Comparison of ENCODE assay signal across 8 cellular contexts in genomic region chr11:128831781-128832497, GRCh38. TPM values are rescaled to one million over a fixed set of nuclear protein-coding genes. Genes with fewer than 3 reads are reported as not detected.
DNase-seq lines count a peak whose midpoint lies in the region; ATAC-seq, FAIRE-seq and TF ChIP-seq lines count a peak whose summit lies in the region.
"Had no signal": no experiment of that assay in that cellular context is flagged by ENCODE, and none has a peak within 500 bp of the region (broad histone marks: within the 10 kb centered on the region; RNA-seq: fewer than 3 reads in every experiment).

No MANE protein-coding gene starts in this region.

- H3F3A ChIP-seq in GM23338 (replicated peaks; ENCODE audit: low read depth), result no peaks in the 10 kb centered on the region

- peaks cover 21% of the 10 kb centered on the region for H3K4me1 ChIP-seq in GM23338 (ENCODE audit: insufficient read depth)
- peaks cover 22% of the 10 kb centered on the region for H3K4me1 ChIP-seq in OCI-LY3 (ENCODE audit: low read length)
- peaks cover 11 to 15% of the 10 kb centered on the region in 2 donors for H3K4me1 ChIP-seq in naive thymus-derived CD4-positive, alpha-beta T cell (ENCODE audit: control insufficient read depth in 2 of 2, insufficient read depth in 2 of 2, low read length in 2 of 2)

- H3K36me3 ChIP-seq in GM23338 (ENCODE audit: insufficient read depth), result no peaks in the 10 kb centered on the region
- no peaks in the 10 kb centered on the region for H3K36me3 ChIP-seq in OCI-LY3 (replicated peaks; ENCODE audit: low read depth, low read length)
- H3K36me3 ChIP-seq in naive thymus-derived CD4-positive, alpha-beta T cell (ENCODE audit: control insufficient read depth in 2 of 3, insufficient read depth in 3 of 3, low read length in 3 of 3), result no peaks in the 10 kb centered on the region

- no peak for FAIRE-seq in H54 (lab: Jason Lieb, UNC)

- intact Hi-C loops in naive thymus-derived CD4-positive, alpha-beta T cell (cut with micrococcal nuclease), result loop anchor here (1.0 to 5.0 kb wide), 21 partner anchors 11 to 801 kb away; partner anchors contain the start of gene FLI1 (in 1 of the 2)

- H3K9me3 Mint-ChIP-seq in GM23338, result no peaks in the 10 kb centered on the region; the same call in 2 of the 3 replicates
- H3K9me3 Mint-ChIP-seq in naive thymus-derived CD4-positive, alpha-beta T cell, result peaks cover 0 to 2% (median 0%) of the 10 kb centered on the region in 11 donors

- H3K4me1 Mint-ChIP-seq in GM23338, result peaks cover 37% of the 10 kb centered on the region
- H3K4me1 Mint-ChIP-seq in naive thymus-derived CD4-positive, alpha-beta T cell, result peaks cover 16 to 39% (median 26%) of the 10 kb centered on the region in 7 donors

- no peaks in the 10 kb centered on the region for H4K20me1 ChIP-seq in GM23338 (replicated peaks; ENCODE audit: insufficient read depth)
- no peaks in the 10 kb centered on the region for H4K20me1 ChIP-seq in OCI-LY3 (ENCODE audit: insufficient read depth, low read length)

- H3K27ac ChIP-seq in GM23338 (ENCODE audit: low read depth) (no peak overlapping the region), OCI-LY3 (ENCODE audit: low read length) (no peak overlapping the region)
- H3K27ac ChIP-seq in naive thymus-derived CD4-positive, alpha-beta T cell (ENCODE audit: low read depth, low read length), result no peak overlapping the region

- no peaks in the 10 kb centered on the region for H3K36me3 Mint-ChIP-seq in GM23338 (ENCODE audit: low read depth)
- H3K36me3 Mint-ChIP-seq in naive thymus-derived CD4-positive, alpha-beta T cell, result peaks cover 0 to 2% (median 0%) of the 10 kb centered on the region in 5 donors

- no peak overlapping the region for H3K4me3 ChIP-seq in GM23338
- H3K4me3 ChIP-seq in OCI-LY3 (ENCODE audit: low read length), result no peak overlapping the region
- no peak overlapping the region for H3K4me3 ChIP-seq in naive thymus-derived CD4-positive, alpha-beta T cell (ENCODE audit: low read length)

- ATAC-seq in GM18858 (IDR thresholded peaks at IDR 0.05; ENCODE audit: unreplicated experiment), result peak; percentile 58
- ATAC-seq in GM23338, result no peak
- ATAC-seq in naive thymus-derived CD4-positive, alpha-beta T cell, result no peak

- no peaks in the 10 kb centered on the region for H3K27me3 ChIP-seq in GM23338 (ENCODE audit: insufficient read depth)
- no peaks in the 10 kb centered on the region for H3K27me3 ChIP-seq in OCI-LY3 (ENCODE audit: low read depth, low read length)
- no peaks in the 10 kb centered on the region for H3K27me3 ChIP-seq in naive thymus-derived CD4-positive, alpha-beta T cell (ENCODE audit: control insufficient read depth in 2 of 2, insufficient read depth in 2 of 2, low read length in 2 of 2)

- H2AFZ ChIP-seq in GM23338 (no peak overlapping the region), OCI-LY3 (ENCODE audit: low read depth, low read length) (peak overlapping the region; percentile 11; the same call in 1 of the 2 replicates)

- H3K27me3 Mint-ChIP-seq in GM23338 (ENCODE audit: insufficient read depth, low read depth, poor library complexity), result peaks cover 7% of the 10 kb centered on the region
- H3K27me3 Mint-ChIP-seq in naive thymus-derived CD4-positive, alpha-beta T cell, result peaks cover 0 to 4% (median 0%) of the 10 kb centered on the region in 5 donors

- no peak for TF ChIP-seq POLR2A in H54 (IDR thresholded peaks at IDR 0.05; ENCODE audit: low read depth, low read length)

- POLR2A ChIA-PET in naive thymus-derived CD4-positive, alpha-beta T cell (lab: Charles Lee), result interaction anchor here (0.9 to 1.9 kb wide), 4 partner anchors 13 to 793 kb away, joined by 3 to 7 read pairs (median 4); no protein-coding TSS in a partner anchor

- in situ Hi-C loops in ACHN (cut with HindIII; ENCODE audit: low pct_ligation_motif_present, low pct_unique_long_range_greater_than_20kb, low sequenced_read_pairs), result no loop called here

- H3K4me3 Mint-ChIP-seq in GM23338, result no peak overlapping the region
- H3K4me3 Mint-ChIP-seq in naive thymus-derived CD4-positive, alpha-beta T cell, result peak overlapping the region in 4 of 10 donors; percentile 4 to 86 (median 14)

- H3K79me2 ChIP-seq in GM23338 (replicated peaks; ENCODE audit: insufficient read depth) (no peaks in the 10 kb centered on the region), OCI-LY3 (ENCODE audit: low read length) (no peaks in the 10 kb centered on the region)

- CTCF ChIA-PET in naive thymus-derived CD4-positive, alpha-beta T cell (lab: Charles Lee), result interaction anchor here (0.8 to 5.8 kb wide), 21 partner anchors 9 to 988 kb away, joined by 3 to 53 read pairs (median 7); no protein-coding TSS in a partner anchor

- 0 out of 2 replicates have a peak overlapping the region, but pooled peaks have one; percentile 36 for H3K4me2 ChIP-seq in GM23338
- H3K4me2 ChIP-seq in OCI-LY3 (ENCODE audit: low read length), result peak overlapping the region; percentile 47

- no peak overlapping the region for H3K9ac ChIP-seq in OCI-LY3 (ENCODE audit: low read length)

- H3K9me2 ChIP-seq in GM23338 (ENCODE audit: insufficient read depth), result 0 out of 2 replicates have a peak, but pooled peaks cover 5% of the 10 kb centered on the region

- no peak for DNase-seq in GM23338 (ENCODE audit: low spot score)
- no peak for DNase-seq in naive thymus-derived CD4-positive, alpha-beta T cell
- no peak for DNase-seq in H54 (ENCODE audit: insufficient read length, low spot score)
- no peak for DNase-seq in NCI-H1930 (lab: John Stamatoyannopoulos, UW)
- DNase-seq in ACHN, result no peak

- H3K9me3 ChIP-seq in OCI-LY3 (ENCODE audit: insufficient read depth, low read length), result no peaks in the 10 kb centered on the region
- H3K9me3 ChIP-seq in naive thymus-derived CD4-positive, alpha-beta T cell (ENCODE audit: control insufficient read depth in 2 of 3, low read length in 3 of 3), result no peaks in the 10 kb centered on the region

- no peak overlapping the region for H3K27ac Mint-ChIP-seq in GM23338
- H3K27ac Mint-ChIP-seq in naive thymus-derived CD4-positive, alpha-beta T cell, result peak overlapping the region in 7 of 9 donors; percentile 46 to 98 (median 85)
- H3K27ac Mint-ChIP-seq: progenitor cell of endocrine pancreas had no signal

- TF ChIP-seq CTCF in GM23338 (conservative IDR thresholded peaks at IDR 0.05; ENCODE audit: low read depth in 2 of 2) (no peak), OCI-LY3 (IDR thresholded peaks at IDR 0.05; ENCODE audit: low read depth, low read length) (no peak)

TF ChIP-seq in GM23338, 12 proteins besides CTCF, POLR2A, EP300 and RAD21 (continues in another document):
- TF ChIP-seq NANOG (IDR thresholded peaks at IDR 0.05; ENCODE audit: borderline replicate concordance) (no peak), ZNF331 (CRISPR knock-in tag; IDR thresholded peaks at IDR 0.05; ENCODE audit: low read depth) (no peak), ZNF114 (CRISPR knock-in tag; IDR thresholded peaks at IDR 0.05) (no peak), STAT1 (IDR thresholded peaks at IDR 0.05; ENCODE audit: unreplicated experiment) (no peak), CREB1 (CRISPR knock-in tag; IDR thresholded peaks at IDR 0.05; ENCODE audit: low read depth) (no peak), REST (IDR thresholded peaks at IDR 0.05; ENCODE audit: unreplicated experiment) (no peak), EZH2 (IDR thresholded peaks at IDR 0.05; ENCODE audit: low read depth, unreplicated experiment) (no peak), EZH2phosphoT487 (IDR thresholded peaks at IDR 0.05; ENCODE audit: unreplicated experiment) (no peak)

RNA-seq across cellular contexts. Expression of gene KCNJ1, which starts 35.2 kb away (rescaled TPM):
- total RNA-seq in GM23338 (2014; rRNA removed; shearing (Covaris generic)), result not detected in 2 replicates
- 0.16 and 0.42 TPM in 2 replicates for polyA plus RNA-seq in GM23338 (2016; fragmentation: Nextera tagmentation; extraction: Ambion mirVana)
- total RNA-seq in naive thymus-derived CD4-positive, alpha-beta T cell, result not detected
- polyA plus RNA-seq in naive thymus-derived CD4-positive, alpha-beta T cell, result under 1 TPM; 0.12 to 0.22 TPM
- total RNA-seq: progenitor cell of endocrine pancreas had no signal

RNA-seq across cellular contexts. Expression of gene KCNJ5, which starts 59.2 kb away (rescaled TPM):
- total RNA-seq in GM23338 (2014; rRNA removed; shearing (Covaris generic)), result not detected in 2 replicates
- not detected in 2 replicates for polyA plus RNA-seq in GM23338 (2016; fragmentation: Nextera tagmentation; extraction: Ambion mirVana)
- total RNA-seq in naive thymus-derived CD4-positive, alpha-beta T cell, result under 1 TPM in 3 of 5 experiments, not detected in 2; 0.11 to 0.24 (median 0.17) TPM
- polyA plus RNA-seq in naive thymus-derived CD4-positive, alpha-beta T cell, result not detected
